Comparison of ENCODE assay signal across 10 cellular contexts in the genomic region with DNA sequence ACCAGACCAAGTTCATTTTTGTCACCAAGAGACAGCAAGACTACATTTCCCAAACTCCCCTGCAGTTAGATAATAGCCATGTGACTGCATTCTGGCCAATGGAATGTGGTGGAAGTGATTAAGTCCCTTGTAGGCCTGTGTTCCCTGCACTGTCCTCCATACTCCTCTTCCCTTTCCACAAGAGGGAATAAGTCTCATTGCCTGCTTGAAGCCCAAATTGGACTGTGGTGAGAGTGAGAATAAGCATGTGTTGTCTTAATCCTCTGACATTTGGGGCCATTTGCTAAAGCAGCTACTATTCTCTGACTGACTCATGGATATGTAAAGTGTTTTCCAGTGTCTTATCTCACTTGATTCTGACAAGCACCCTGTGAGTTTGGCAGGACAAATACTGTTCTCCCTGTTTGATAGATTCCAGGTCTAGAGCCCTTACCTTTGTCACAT. TPM values are rescaled to one million over a fixed set of nuclear protein-coding genes. Genes with fewer than 3 reads are reported as not detected.
A peak's percentile ranks its signal among the peaks of the same experiment; 100 is the strongest.
DNase-seq lines count a peak whose midpoint lies in the region; ATAC-seq, FAIRE-seq and TF ChIP-seq lines count a peak whose summit lies in the region.
"Had no signal": no experiment of that assay in that cellular context is flagged by ENCODE, and none has a peak within 500 bp of the region (broad histone marks: within the 10 kb centered on the region; RNA-seq: fewer than 3 reads in every experiment).

No MANE protein-coding gene starts in this region.

- H3K9me3 ChIP-seq in right cardiac atrium (ENCODE audit: control insufficient read depth, low read length) (no peaks in the 10 kb centered on the region), upper lobe of right lung (no peaks in the 10 kb centered on the region), tibial nerve (peaks cover 0 to 2% (median 0%) of the 10 kb centered on the region in 4 donors)

- H3K27me3 ChIP-seq in right cardiac atrium (ENCODE audit: control insufficient read depth, insufficient read depth), result no peaks in the 10 kb centered on the region
- peaks cover under 1% of the 10 kb centered on the region for H3K27me3 ChIP-seq in upper lobe of right lung
- no peaks in the 10 kb centered on the region for H3K27me3 ChIP-seq in tibial nerve

- no peak for TF ChIP-seq POLR2A in tibial nerve (IDR thresholded peaks at IDR 0.05)

- H3K4me1 ChIP-seq in right cardiac atrium (ENCODE audit: control insufficient read depth, insufficient read depth, low read length), result no peaks in the 10 kb centered on the region
- no peaks in the 10 kb centered on the region for H3K4me1 ChIP-seq in upper lobe of right lung
- peaks cover 0 to 7% (median 0%) of the 10 kb centered on the region in 4 donors for H3K4me1 ChIP-seq in tibial nerve

- H3K4me3 ChIP-seq in right cardiac atrium (ENCODE audit: low read length) (no peak overlapping the region), upper lobe of right lung (no peak overlapping the region), tibial nerve (no peak overlapping the region)

- intact Hi-C loops in right cardiac atrium (cut with DNase I), result no loop called here
- intact Hi-C loops in upper lobe of right lung (cut with DNase I), result no loop called here

- CTCF ChIA-PET in activated CD8-positive, alpha-beta memory T cell treated with anti-CD3 and anti-CD28 coated beads, Interleukin-2, amount 10 ng/mL, durations not matched to agents 7 days and 5 days (lab: Charles Lee), result interaction anchor here (2.7 kb wide), 1 partner anchor 11 kb away, joined by 8 read pairs; no protein-coding TSS in a partner anchor

- peak; percentile 43 for DNase-seq in activated CD8-positive, alpha-beta memory T cell treated with anti-CD3 and anti-CD28 coated beads, Interleukin-2, amount 50 U/mL, for 48 hours
- DNase-seq in activated CD8-positive, alpha-beta memory T cell treated with anti-CD3 and anti-CD28 coated beads, Interleukin-2, amount 10 ng/mL, durations not matched to agents 7 days and 5 days, result no peak
- DNase-seq in right cardiac atrium (no peak), upper lobe of right lung (no peak), tibial nerve (ENCODE audit: low spot score in 2 of 2) (no peak), NCI-H1930 (lab: John Stamatoyannopoulos, UW) (no peak)
- DNase-seq: NCI-H2171 had no signal

- no peak for ATAC-seq in activated CD8-positive, alpha-beta memory T cell treated with anti-CD3 and anti-CD28 coated beads, Interleukin-2, amount 10 ng/mL, durations not matched to agents 7 days and 5 days
- ATAC-seq in right cardiac atrium, result peak; percentile 91 to 93
- ATAC-seq in upper lobe of right lung, result peak; percentile 88
- ATAC-seq in GM18858 (IDR thresholded peaks at IDR 0.05; ENCODE audit: unreplicated experiment), result no peak

- TF ChIP-seq EP300 in tibial nerve (IDR thresholded peaks at IDR 0.05), result no peak

- TF ChIP-seq CTCF in upper lobe of right lung (IDR thresholded peaks at IDR 0.05) (no peak), tibial nerve (IDR thresholded peaks at IDR 0.05) (no peak)

- H3K27ac ChIP-seq in right cardiac atrium (ENCODE audit: low read length), result peak overlapping the region; percentile 96
- H3K27ac ChIP-seq in upper lobe of right lung, result no peak overlapping the region
- no peak overlapping the region for H3K27ac ChIP-seq in tibial nerve
- H3K27ac ChIP-seq: C4-2B had no signal

- no peak overlapping the region for H3K27ac Mint-ChIP-seq in activated CD8-positive, alpha-beta memory T cell treated with anti-CD3 and anti-CD28 coated beads, Interleukin-2, amount 10 ng/mL, durations not matched to agents 7 days and 5 days

- H3K9me3 Mint-ChIP-seq in activated CD8-positive, alpha-beta memory T cell treated with anti-CD3 and anti-CD28 coated beads, Interleukin-2, amount 10 ng/mL, durations not matched to agents 7 days and 5 days (ENCODE audit: low read depth), result no peaks in the 10 kb centered on the region

- H3K36me3 ChIP-seq in upper lobe of right lung (no peaks in the 10 kb centered on the region), tibial nerve (no peaks in the 10 kb centered on the region)

- peak; percentile 66 for FAIRE-seq in TTC549 (lab: Jason Lieb, UNC)

- H3K4me1 Mint-ChIP-seq in activated CD8-positive, alpha-beta memory T cell treated with anti-CD3 and anti-CD28 coated beads, Interleukin-2, amount 10 ng/mL, durations not matched to agents 7 days and 5 days, result peaks cover 16% of the 10 kb centered on the region

- H3K27me3 Mint-ChIP-seq in activated CD8-positive, alpha-beta memory T cell treated with anti-CD3 and anti-CD28 coated beads, Interleukin-2, amount 10 ng/mL, durations not matched to agents 7 days and 5 days, result no peaks in the 10 kb centered on the region

- H3K4me3 Mint-ChIP-seq in activated CD8-positive, alpha-beta memory T cell treated with anti-CD3 and anti-CD28 coated beads, Interleukin-2, amount 10 ng/mL, durations not matched to agents 7 days and 5 days, result no peak overlapping the region

- peaks cover 10% of the 10 kb centered on the region for H3K36me3 Mint-ChIP-seq in activated CD8-positive, alpha-beta memory T cell treated with anti-CD3 and anti-CD28 coated beads, Interleukin-2, amount 10 ng/mL, durations not matched to agents 7 days and 5 days

RNA-seq across cellular contexts. Expression of a gene that starts 20.7 kb away (rescaled TPM):
- 1 to 10 TPM; 1.3 to 4.9 TPM for total RNA-seq in activated CD8-positive, alpha-beta memory T cell treated with anti-CD3 and anti-CD28 coated beads, Interleukin-2, amount 10 ng/mL, durations not matched to agents 7 days and 5 days
- total RNA-seq in right cardiac atrium, result under 1 TPM; 0.36 to 0.91 (median 0.85) TPM
- 0.86 TPM for polyA plus RNA-seq in right cardiac atrium
- 2.7 TPM for total RNA-seq in upper lobe of right lung
- total RNA-seq in tibial nerve, result 1 to 10 TPM in 2 of 4 donors, under 1 TPM in 2; 0.59 to 4.8 (median 1.7) TPM

RNA-seq across cellular contexts. Expression of a gene that starts 47.6 kb away (rescaled TPM):
- under 1 TPM; 0.12 to 0.38 TPM for total RNA-seq in activated CD8-positive, alpha-beta memory T cell treated with anti-CD3 and anti-CD28 coated beads, Interleukin-2, amount 10 ng/mL, durations not matched to agents 7 days and 5 days
- not detected for total RNA-seq in right cardiac atrium
- polyA plus RNA-seq in right cardiac atrium, result 0.14 TPM
- 0.41 TPM for total RNA-seq in upper lobe of right lung
- total RNA-seq in tibial nerve, result not detected

Comparison
In these comparisons a context has a peak if more than half of its experiments do, and no peak if none do; other contexts are left out.
1. ATAC-seq: peak in right cardiac atrium (2 of 2) and upper lobe of right lung (single experiment); none in activated CD8-positive, alpha-beta memory T cell treated with anti-CD3 and anti-CD28 coated beads, Interleukin-2, amount 10 ng/mL, durations not matched to agents 7 days and 5 days (single experiment) and GM18858 (single experiment).